1 cellular context compared by ENCODE assay signal in genomic region chr11:3057069-3057963, GRCh38.
A peak's percentile ranks its signal among the peaks of the same experiment; 100 is the strongest.
TF ChIP-seq lines count a peak whose summit lies in the region.

Gene CARS1 (minus strand): TSS chr11:3057423. CDS start chr11:3057367, 56 bp downstream.

TF ChIP-seq in K562, 482 proteins besides CTCF, POLR2A, EP300 and RAD21 (continued from another document and continues in another):
- TF ChIP-seq AFF1 (IDR thresholded peaks at IDR 0.05; ENCODE audit: low read depth in 1 of 2, partially characterized antibody in 2 of 2) (peak in 1 of 2 experiments; percentile 80), ASH1L (IDR thresholded peaks at IDR 0.05; ENCODE audit: borderline replicate concordance, low read depth, partially characterized antibody) (no peak), BRD9 (IDR thresholded peaks at IDR 0.05; ENCODE audit: low read depth, partially characterized antibody) (no peak), GTF2B (IDR thresholded peaks at IDR 0.05; ENCODE audit: extremely low read depth, insufficient read length) (no peak), ZNF764 (CRISPR knock-in tag; IDR thresholded peaks at IDR 0.05; ENCODE audit: low read depth) (no peak), NELFE (IDR thresholded peaks at IDR 0.05; ENCODE audit: insufficient read depth, insufficient read length) (no peak), ZNF318 (IDR thresholded peaks at IDR 0.05; ENCODE audit: borderline replicate concordance in 1 of 2, low read depth in 1 of 2) (no peak), ZNF140 (CRISPR knock-in tag; IDR thresholded peaks at IDR 0.05) (no peak), NR0B1 (IDR thresholded peaks at IDR 0.05; ENCODE audit: partially characterized antibody) (no peak), GABPA (tag; conservative IDR thresholded peaks at IDR 0.05; ENCODE audit: low read depth) (peak; percentile 99), TSC22D4 (tag; IDR thresholded peaks at IDR 0.05) (no peak), CHCHD3 (CRISPR knock-in tag; IDR thresholded peaks at IDR 0.05) (no peak), MCM5 (IDR thresholded peaks at IDR 0.05; ENCODE audit: low read depth) (no peak), THRB (CRISPR knock-in tag; conservative IDR thresholded peaks at IDR 0.05) (no peak), PHTF2 (CRISPR knock-in tag; IDR thresholded peaks at IDR 0.05) (no peak), ZNF639 (CRISPR knock-in tag; conservative IDR thresholded peaks at IDR 0.05 in 1 of 2, IDR thresholded peaks at IDR 0.05 in 1 of 2) (0 out of 4 replicates have a peak, but pooled peaks of 1 of the 2 experiments have one; percentile 21), ZEB2 (IDR thresholded peaks at IDR 0.05) (no peak), MXD1 (CRISPR knock-in tag; IDR thresholded peaks at IDR 0.05; ENCODE audit: borderline replicate concordance, poor library complexity, severe bottlenecking) (peak; percentile 30), ZNF217 (CRISPR knock-in tag; IDR thresholded peaks at IDR 0.05) (no peak), MNT (conservative IDR thresholded peaks at IDR 0.05) (peak; percentile 97 to 98), CBFB (CRISPR knock-in tag; IDR thresholded peaks at IDR 0.05) (no peak), NRF1 (conservative IDR thresholded peaks at IDR 0.05 in 1 of 2, IDR thresholded peaks at IDR 0.05 in 1 of 2) (peak; percentile 56 to 66), MITF (IDR thresholded peaks at IDR 0.05) (no peak), HMG20B (CRISPR knock-in tag; IDR thresholded peaks at IDR 0.05) (no peak), ZNF232 (CRISPR knock-in tag; IDR thresholded peaks at IDR 0.05) (no peak), TCF7L2 (IDR thresholded peaks at IDR 0.05; ENCODE audit: low read depth, low read length) (no peak), HES1 (IDR thresholded peaks at IDR 0.05; ENCODE audit: low read depth) (no peak), ETS2 (tag; IDR thresholded peaks at IDR 0.05; ENCODE audit: borderline replicate concordance, poor library complexity, severe bottlenecking) (peak; percentile 32), ZNF239 (CRISPR knock-in tag; IDR thresholded peaks at IDR 0.05) (no peak), LEF1 (IDR thresholded peaks at IDR 0.05) (no peak)
